15 cellular contexts compared by ENCODE assay signal in genomic region chr22:35375031-35375430, GRCh38. TPM values are rescaled to one million over a fixed set of nuclear protein-coding genes. Genes with fewer than 3 reads are reported as not detected.
DNase-seq lines count a peak whose midpoint lies in the region; ATAC-seq and TF ChIP-seq lines count a peak whose summit lies in the region.
"Had no signal": no experiment of that assay in that cellular context is flagged by ENCODE, and none has a peak within 500 bp of the region (broad histone marks: within the 10 kb centered on the region; RNA-seq: fewer than 3 reads in every experiment).

No MANE protein-coding gene starts in this region.

- H3K27me3 Mint-ChIP-seq in CD14-positive monocyte (ENCODE audit: low read depth in 3 of 3), result peaks cover 0 to 2% (median 2%) of the 10 kb centered on the region in 3 donors
- H3K27me3 Mint-ChIP-seq: activated T-helper 17 cell treated with anti-CD3 and anti-CD28 coated beads, Interleukin-2, amount 50 U/mL, for 72 hours had no signal

- no peaks in the 10 kb centered on the region for H3F3A ChIP-seq in Loucy (ENCODE audit: low read depth)

- no peaks in the 10 kb centered on the region for H3K9me2 ChIP-seq in Loucy (replicated peaks; ENCODE audit: low read depth, low read length)

- in situ Hi-C loops in astrocyte of the spinal cord (cut with HindIII; ENCODE audit: low sequenced_read_pairs), result no loop called here
- in situ Hi-C loops in GM13977 (cut with MboI; ENCODE audit: low pct_unique_long_range_greater_than_20kb, low sequenced_read_pairs, unreplicated experiment), result no loop called here

- H3K36me3 Mint-ChIP-seq in CD14-positive monocyte, result no peaks in the 10 kb centered on the region

- peaks cover 59% of the 10 kb centered on the region for H3K4me1 Mint-ChIP-seq in CD14-positive monocyte

- no peak overlapping the region for H3K4me3 ChIP-seq in Loucy (ENCODE audit: low read length, poor library complexity, severe bottlenecking)
- no peak overlapping the region for H3K4me3 ChIP-seq in astrocyte of the spinal cord (ENCODE audit: low read depth, low read length)
- no peak overlapping the region for H3K4me3 ChIP-seq in neutrophil (ENCODE audit: low read depth in 1 of 2, low read length in 1 of 2)
- H3K4me3 ChIP-seq: ascending aorta, mucosa of descending colon, thoracic aorta had no signal

- H3K36me3 ChIP-seq in Loucy (ENCODE audit: insufficient read depth, low read length) (no peaks in the 10 kb centered on the region), neutrophil (no peaks in the 10 kb centered on the region)
- H3K36me3 ChIP-seq: ascending aorta, thoracic aorta had no signal

- peak overlapping the region; percentile 72 to 88 (median 86) for H3K27ac Mint-ChIP-seq in CD14-positive monocyte
- H3K27ac Mint-ChIP-seq: activated T-helper 17 cell treated with anti-CD3 and anti-CD28 coated beads, Interleukin-2, amount 50 U/mL, for 72 hours had no signal

- H3K4me1 ChIP-seq in Loucy (ENCODE audit: insufficient read depth, low read length, poor library complexity, severe bottlenecking) (peaks cover 20% of the 10 kb centered on the region), neutrophil (ENCODE audit: control insufficient read depth in 1 of 2, insufficient read depth in 1 of 2, low read depth in 1 of 2, low read length in 1 of 2) (peaks cover 49 to 58% of the 10 kb centered on the region in 2 experiments)

- peaks cover 0 to 4% (median 0%) of the 10 kb centered on the region in 7 donors for H3K9me3 Mint-ChIP-seq in CD14-positive monocyte
- H3K9me3 Mint-ChIP-seq: activated T-helper 17 cell treated with anti-CD3 and anti-CD28 coated beads, Interleukin-2, amount 50 U/mL, for 72 hours had no signal

- peak overlapping the region; percentile 25; the same call in 1 of the 2 replicates for H2AFZ ChIP-seq in Loucy (ENCODE audit: low read length)

- no peak for ATAC-seq in GM21528 (IDR thresholded peaks at IDR 0.05; ENCODE audit: low FRiP score, unreplicated experiment)
- ATAC-seq: activated T-helper 17 cell treated with anti-CD3 and anti-CD28 coated beads, Interleukin-2, amount 50 U/mL, for 72 hours; mucosa of descending colon had no signal

- no peaks in the 10 kb centered on the region for H3K79me2 ChIP-seq in Loucy (ENCODE audit: insufficient read depth, low read length)

- H3K4me2 ChIP-seq in Loucy (ENCODE audit: low read depth, low read length, poor library complexity, severe bottlenecking), result no peak overlapping the region

- no peak overlapping the region for H3K9ac ChIP-seq in Loucy (ENCODE audit: low read depth, low read length, poor library complexity, severe bottlenecking)

- peak overlapping the region; percentile 99 for H3K27ac ChIP-seq in neutrophil

- TF ChIP-seq CTCF in CD14-positive monocyte (IDR thresholded peaks at IDR 0.05) (no peak), Loucy (conservative IDR thresholded peaks at IDR 0.05; ENCODE audit: low read length) (no peak), astrocyte of the spinal cord (IDR thresholded peaks at IDR 0.05; ENCODE audit: low read depth, low read length) (no peak), neutrophil (IDR thresholded peaks at IDR 0.05) (no peak), GM13977 (IDR thresholded peaks at IDR 0.05; ENCODE audit: extremely low read depth, insufficient read depth, missing control alignments) (no peak)

- intact Hi-C loops in CD14-positive monocyte (cut with micrococcal nuclease), result loop anchor here in 1 of 2 donors (5.0 kb wide), 1 partner anchor 37 kb away; no protein-coding TSS in a partner anchor

- H3K27me3 ChIP-seq in Loucy (ENCODE audit: insufficient read depth, low read length, poor library complexity, severe bottlenecking), result no peaks in the 10 kb centered on the region
- H3K27me3 ChIP-seq in neutrophil, result no peaks in the 10 kb centered on the region
- H3K27me3 ChIP-seq: ascending aorta had no signal

- no peaks in the 10 kb centered on the region for H3K9me3 ChIP-seq in Loucy (ENCODE audit: insufficient read depth, low read depth, low read length)
- H3K9me3 ChIP-seq in neutrophil, result no peaks in the 10 kb centered on the region
- H3K9me3 ChIP-seq: ascending aorta, mucosa of descending colon, thoracic aorta had no signal

- no peaks in the 10 kb centered on the region for H4K20me1 ChIP-seq in Loucy (ENCODE audit: insufficient read depth, low read length, poor library complexity, severe bottlenecking)

- DNase-seq in CD14-positive monocyte (ENCODE audit: low spot score) (no peak), astrocyte of the spinal cord (ENCODE audit: low read depth, low spot score) (peak; percentile 71), hepatic stellate cell (ENCODE audit: low spot score) (no peak), GM13977 (ENCODE audit: low spot score) (no peak), NCI-H446 (lab: John Stamatoyannopoulos, UW) (no peak)
- DNase-seq: activated CD4-positive, alpha-beta T cell treated with anti-CD3 and anti-CD28 coated beads, Interleukin-2, amount 50 U/mL, for 4 hours; mucosa of descending colon; NCI-H1105 treated with DMSO at 0.1 percent for 48 hours; T1000 had no signal

- H3K4me3 Mint-ChIP-seq in CD14-positive monocyte, result no peak overlapping the region
- H3K4me3 Mint-ChIP-seq: activated T-helper 17 cell treated with anti-CD3 and anti-CD28 coated beads, Interleukin-2, amount 50 U/mL, for 72 hours had no signal

RNA-seq across cellular contexts. Expression of gene HMOX1, which starts 5.9 kb away (rescaled TPM):
- polyA plus RNA-seq in CD14-positive monocyte, result 100 to 1,000 TPM; 180 to 233 TPM

RNA-seq across cellular contexts. Expression of gene MCM5, which starts 24.9 kb away (rescaled TPM):
- polyA plus RNA-seq in CD14-positive monocyte, result 10 to 100 TPM; 23.4 to 25.5 TPM
